Comparison of ENCODE assay signal across 11 cellular contexts in the genomic region with DNA sequence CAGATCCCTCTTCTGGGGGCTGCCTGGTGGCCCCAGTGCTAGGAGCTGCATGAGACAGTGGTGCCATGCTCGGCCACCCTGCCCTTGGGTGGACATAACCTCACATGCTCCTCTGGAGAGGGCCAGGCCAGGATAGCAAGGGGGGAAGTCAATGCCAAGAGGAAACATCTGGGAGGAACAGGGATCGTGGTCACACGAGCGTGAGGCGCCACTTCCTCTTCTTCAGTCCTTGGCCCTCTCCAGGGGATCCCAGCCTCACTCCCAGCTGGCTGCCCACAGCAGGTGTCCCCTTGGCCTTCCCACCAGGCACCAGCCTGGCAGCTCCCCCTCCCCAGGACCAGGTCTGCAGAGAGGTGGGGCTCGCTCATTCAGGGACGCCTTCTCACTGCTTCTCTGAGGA. TPM values are rescaled to one million over a fixed set of nuclear protein-coding genes. Genes with fewer than 3 reads are reported as not detected.
DNase-seq lines count a peak whose midpoint lies in the region; ATAC-seq and TF ChIP-seq lines count a peak whose summit lies in the region.
"Had no signal": no experiment of that assay in that cellular context is flagged by ENCODE, and none has a peak within 500 bp of the region (broad histone marks: within the 10 kb centered on the region; RNA-seq: fewer than 3 reads in every experiment).

No MANE protein-coding gene starts in this region.

- H3K4me3 Mint-ChIP-seq in T-helper 2 cell treated with Interferon-gamma antibody and Interleukin-4, amounts not matched to agents 5 μg/mL and 100 μg/mL, for 36 hours, result no peak overlapping the region
- H3K4me3 Mint-ChIP-seq in activated B cell treated with CpG ODN at 0.5 μM for 24 hours, result no peak overlapping the region

- H3K27me3 Mint-ChIP-seq in T-helper 2 cell treated with Interferon-gamma antibody and Interleukin-4, amounts not matched to agents 5 μg/mL and 100 μg/mL, for 36 hours (ENCODE audit: low read depth), result no peaks in the 10 kb centered on the region
- H3K27me3 Mint-ChIP-seq in activated B cell treated with CpG ODN at 0.5 μM for 24 hours, result no peaks in the 10 kb centered on the region

- peak overlapping the region; percentile 29 for H3K27ac Mint-ChIP-seq in T-helper 2 cell treated with Interferon-gamma antibody and Interleukin-4, amounts not matched to agents 5 μg/mL and 100 μg/mL, for 36 hours
- peak overlapping the region; percentile 53 for H3K27ac Mint-ChIP-seq in activated B cell treated with CpG ODN at 0.5 μM for 24 hours

- H3K27me3 ChIP-seq in transverse colon, result no peaks in the 10 kb centered on the region

- POLR2A ChIA-PET in activated B cell treated with CpG ODN at 0.5 μM for 24 hours (lab: Charles Lee), result no interaction called here

- H3K4me1 Mint-ChIP-seq in T-helper 2 cell treated with Interferon-gamma antibody and Interleukin-4, amounts not matched to agents 5 μg/mL and 100 μg/mL, for 36 hours (ENCODE audit: low read depth), result peaks cover 37% of the 10 kb centered on the region
- peaks cover 64% of the 10 kb centered on the region for H3K4me1 Mint-ChIP-seq in activated B cell treated with CpG ODN at 0.5 μM for 24 hours

- no peak for DNase-seq in T-helper 2 cell treated with Interferon-gamma antibody and Interleukin-4, amounts not matched to agents 5 μg/mL and 100 μg/mL, for 36 hours (ENCODE audit: low spot score)
- DNase-seq in T-helper 2 cell (no peak), activated B cell treated with CpG ODN at 0.5 μM for 24 hours (no peak), lower leg skin (ENCODE audit: low spot score in 2 of 2) (peak; percentile 55 to 90), transverse colon (no peak), GM13977 (ENCODE audit: low spot score) (no peak), NCI-H526 (lab: John Stamatoyannopoulos, UW) (no peak)
- DNase-seq: T-helper 9 cell had no signal

- ATAC-seq in activated B cell treated with CpG ODN at 0.5 μM for 24 hours (ENCODE audit: low read depth) (no peak), HG03039 (IDR thresholded peaks at IDR 0.05; ENCODE audit: unreplicated experiment) (no peak)
- ATAC-seq: A549 had no signal

- peak overlapping the region; percentile 43 to 88 (median 68) for H3K27ac ChIP-seq in transverse colon
- H3K27ac ChIP-seq: A549, parathyroid adenoma had no signal

- TF ChIP-seq POLR2A in lower leg skin (IDR thresholded peaks at IDR 0.05) (no peak), transverse colon (IDR thresholded peaks at IDR 0.05) (no peak)

- no peaks in the 10 kb centered on the region for H3K36me3 ChIP-seq in transverse colon

- no peaks in the 10 kb centered on the region for H3K9me3 ChIP-seq in transverse colon
- H3K9me3 ChIP-seq: A549 had no signal

- H3K4me1 ChIP-seq in transverse colon, result peaks cover 23 to 49% (median 30%) of the 10 kb centered on the region in 4 donors
- H3K4me1 ChIP-seq: parathyroid adenoma had no signal

- no peaks in the 10 kb centered on the region for H3K9me3 Mint-ChIP-seq in T-helper 2 cell treated with Interferon-gamma antibody and Interleukin-4, amounts not matched to agents 5 μg/mL and 100 μg/mL, for 36 hours
- peaks cover 1% of the 10 kb centered on the region for H3K9me3 Mint-ChIP-seq in activated B cell treated with CpG ODN at 0.5 μM for 24 hours

- WGBS in lower leg skin, 2 donors, result 65 to 72% methylated on average over 7 of the region's 7 CpGs
- 67% methylated on average over 7 of the region's 7 CpGs; no CpG with 5 or more reads in 1 of the 2 donors for WGBS in transverse colon (ENCODE audit: low coverage in 1 of 2), 2 donors

- H3K4me3 ChIP-seq in lower leg skin (ENCODE audit: low read depth, poor library complexity, severe bottlenecking), result no peak overlapping the region
- H3K4me3 ChIP-seq in transverse colon, result no peak overlapping the region
- H3K4me3 ChIP-seq: A549 had no signal

- CTCF ChIA-PET in activated B cell treated with CpG ODN at 0.5 μM for 24 hours (lab: Charles Lee), result no interaction called here

- no peak for TF ChIP-seq EP300 in transverse colon (IDR thresholded peaks at IDR 0.05; ENCODE audit: low read depth)

- TF ChIP-seq CTCF in activated B cell treated with CpG ODN at 0.5 μM for 24 hours (IDR thresholded peaks at IDR 0.05) (no peak), lower leg skin (IDR thresholded peaks at IDR 0.05) (no peak), transverse colon (IDR thresholded peaks at IDR 0.05) (no peak), GM13977 (IDR thresholded peaks at IDR 0.05; ENCODE audit: extremely low read depth, insufficient read depth, missing control alignments) (no peak)

- in situ Hi-C loops in transverse colon (cut with MboI; ENCODE audit: low pct_ligation_motif_present in 1 of 4, low pct_unique_long_range_greater_than_20kb in 1 of 4, low sequenced_read_pairs in 3 of 4) (no loop called here), GM13977 (cut with MboI; ENCODE audit: low pct_unique_long_range_greater_than_20kb, low sequenced_read_pairs, unreplicated experiment) (no loop called here)

- H3K36me3 Mint-ChIP-seq in T-helper 2 cell treated with Interferon-gamma antibody and Interleukin-4, amounts not matched to agents 5 μg/mL and 100 μg/mL, for 36 hours (ENCODE audit: low read depth), result peaks cover 31% of the 10 kb centered on the region
- peaks cover 13% of the 10 kb centered on the region for H3K36me3 Mint-ChIP-seq in activated B cell treated with CpG ODN at 0.5 μM for 24 hours (ENCODE audit: low read depth)

- intact Hi-C loops in activated B cell treated with CpG ODN at 0.5 μM for 24 hours (cut with micrococcal nuclease) (no loop called here), lower leg skin (cut with DNase I; ENCODE audit: low total_unique reads) (no loop called here), transverse colon (cut with DNase I; ENCODE audit: low total_unique reads) (no loop called here)

RNA-seq across cellular contexts. Expression of gene TBC1D14, which starts 28.6 kb away (rescaled TPM):
- total RNA-seq in activated B cell treated with CpG ODN at 0.5 μM for 24 hours (35.1 and 35.2 TPM in 2 replicates), lower leg skin (100 to 1,000 TPM in 1 of 4 donors, 10 to 100 TPM in 3; 54.7 to 101 (median 73.3) TPM), transverse colon (10 to 100 TPM; 42.6 to 56.9 (median 54.0) TPM)

Comparison
In these comparisons a context has a peak if more than half of its experiments do, and no peak if none do; other contexts are left out.
1. DNase-seq: peak in lower leg skin (2 of 2); none in T-helper 2 cell treated with Interferon-gamma antibody and Interleukin-4, amounts not matched to agents 5 μg/mL and 100 μg/mL, for 36 hours (single experiment), T-helper 2 cell (0 of 5), activated B cell treated with CpG ODN at 0.5 μM for 24 hours (single experiment), transverse colon (single experiment), GM13977 (single experiment) and NCI-H526 (0 of 2).